8 cellular contexts compared by ENCODE assay signal in genomic region chr1:11157867-11158266, GRCh38. TPM values are rescaled to one million over a fixed set of nuclear protein-coding genes. Genes with fewer than 3 reads are reported as not detected.
DNase-seq lines count a peak whose midpoint lies in the region; ATAC-seq lines count a peak whose summit lies in the region.

No MANE protein-coding gene starts in this region.

- peaks cover 14 to 34% of the 10 kb centered on the region in 2 experiments for H3K36me3 ChIP-seq in mesenchymal stem cell (ENCODE audit: control insufficient read depth in 1 of 2, insufficient read depth in 2 of 2, low read depth in 1 of 2, low read length in 2 of 2)
- H3K36me3 ChIP-seq in neuronal stem cell (replicated peaks in 1 of 2; ENCODE audit: control insufficient read depth in 2 of 2, insufficient read depth in 2 of 2, low read length in 2 of 2): peaks cover 16 to 58% of the 10 kb centered on the region in 2 donors

- H3K9ac ChIP-seq in mesenchymal stem cell (ENCODE audit: low read length) (peak overlapping the region; percentile 86), neuronal stem cell (ENCODE audit: low read depth, low read length, poor library complexity) (no peak overlapping the region)

- no peaks in the 10 kb centered on the region for H3K9me3 ChIP-seq in mesenchymal stem cell (ENCODE audit: control insufficient read depth, low read length)
- no peaks in the 10 kb centered on the region for H3K9me3 ChIP-seq in neuronal stem cell (replicated peaks in 1 of 2; ENCODE audit: control insufficient read depth in 2 of 2, insufficient read depth in 1 of 2, low read depth in 1 of 2, low read length in 2 of 2)

- H3K4me2 ChIP-seq in mesenchymal stem cell (ENCODE audit: low read length, poor library complexity, severe bottlenecking) (no peak overlapping the region), neuronal stem cell (ENCODE audit: insufficient read depth, low read length, poor library complexity, severe bottlenecking) (no peak overlapping the region)

- H2AK5ac ChIP-seq in mesenchymal stem cell (ENCODE audit: low read length, severe bottlenecking): no peak overlapping the region
- no peak overlapping the region for H2AK5ac ChIP-seq in neuronal stem cell (ENCODE audit: low read depth, low read length)

- H3K14ac ChIP-seq in mesenchymal stem cell (ENCODE audit: low read length in 2 of 2) (no peak overlapping the region), neuronal stem cell (ENCODE audit: low read length) (no peak overlapping the region)

- H2AFZ ChIP-seq in mesenchymal stem cell (ENCODE audit: low read depth, low read length) (no peak overlapping the region), neuronal stem cell (ENCODE audit: low read length) (no peak overlapping the region)

- H2BK12ac ChIP-seq in mesenchymal stem cell (ENCODE audit: low read length in 2 of 2): no peak overlapping the region
- H2BK12ac ChIP-seq in neuronal stem cell (ENCODE audit: low read length): no peak overlapping the region

- DNase-seq in Ammon's horn (ENCODE audit: low spot score): peak; percentile 48
- DNase-seq in NCI-H2171 (lab: John Stamatoyannopoulos, UW): peak; percentile 80
- DNase-seq in caudate nucleus (lab: John Stamatoyannopoulos, UW): peak in 1 of 61 donors; percentile 68
- DNase-seq in mesenchymal stem cell: no peak
- DNase-seq in neuronal stem cell (ENCODE audit: low spot score): no peak
- no peak for DNase-seq in stimulated activated CD4-positive, alpha-beta T cell treated with anti-CD3 and anti-CD28 coated beads, Interleukin-1b, Interleukin-23, amount 100 ng/mL, for 48 hours

- ATAC-seq in GM21528 (IDR thresholded peaks at IDR 0.05; ENCODE audit: low FRiP score, unreplicated experiment) (no peak), GM19463 (IDR thresholded peaks at IDR 0.05; ENCODE audit: unreplicated experiment) (no peak)

- H4K8ac ChIP-seq in mesenchymal stem cell (ENCODE audit: low read length) (peak overlapping the region; percentile 33), neuronal stem cell (ENCODE audit: low read depth, low read length) (no peak overlapping the region)

- H3K23ac ChIP-seq in mesenchymal stem cell (ENCODE audit: low read length in 2 of 2) (no peak overlapping the region), neuronal stem cell (ENCODE audit: low read depth, low read length, poor library complexity) (no peak overlapping the region)

- H2BK15ac ChIP-seq in mesenchymal stem cell (ENCODE audit: low read depth, poor library complexity, severe bottlenecking): no peak overlapping the region
- no peak overlapping the region for H2BK15ac ChIP-seq in neuronal stem cell (ENCODE audit: low read length)

- 83% methylated on average over 1 of the region's 2 CpGs for WGBS in mesenchymal stem cell
- WGBS in neuronal stem cell (ENCODE audit: extremely low coverage in 2 of 2, insufficient read length in 2 of 2, insufficient replicate concordance in 1 of 2), 2 donors: no CpG with 5 or more reads among the region's 2 CpGs

- H3K4me3 ChIP-seq in mesenchymal stem cell (ENCODE audit: insufficient read depth in 1 of 2, low read depth in 1 of 2, low read length in 2 of 2) (peak overlapping the region in 1 of 2 experiments; percentile 45), neuronal stem cell (ENCODE audit: low read length in 2 of 2) (no peak overlapping the region)

- H4K91ac ChIP-seq in mesenchymal stem cell (ENCODE audit: low read length): no peak overlapping the region
- H4K91ac ChIP-seq in neuronal stem cell (ENCODE audit: low read depth, low read length, poor library complexity): no peak overlapping the region

- no peak overlapping the region for H2BK5ac ChIP-seq in mesenchymal stem cell (ENCODE audit: low read depth, low read length, poor library complexity, severe bottlenecking)
- H2BK5ac ChIP-seq in neuronal stem cell (ENCODE audit: low read length): no peak overlapping the region

- H3K27me3 ChIP-seq in mesenchymal stem cell (ENCODE audit: control insufficient read depth in 1 of 2, insufficient read depth in 1 of 2, low read length in 2 of 2): no peaks in the 10 kb centered on the region
- no peaks in the 10 kb centered on the region for H3K27me3 ChIP-seq in neuronal stem cell (ENCODE audit: control insufficient read depth in 3 of 3, insufficient read depth in 3 of 3, low read depth in 1 of 3, low read length in 3 of 3)

- H2BK120ac ChIP-seq in mesenchymal stem cell (ENCODE audit: low read depth, low read length): no peak overlapping the region
- no peak overlapping the region for H2BK120ac ChIP-seq in neuronal stem cell (ENCODE audit: low read depth, low read length)

- H3K79me1 ChIP-seq in mesenchymal stem cell (replicated peaks; ENCODE audit: low read length, poor library complexity, severe bottlenecking) (peaks cover 11% of the 10 kb centered on the region), neuronal stem cell (ENCODE audit: low read depth, low read length) (no peaks in the 10 kb centered on the region)

- H3K18ac ChIP-seq in mesenchymal stem cell (ENCODE audit: low read depth in 1 of 2, low read length in 2 of 2) (no peak overlapping the region), neuronal stem cell (ENCODE audit: low read length) (no peak overlapping the region)

- peak overlapping the region; percentile 88 for H3K27ac ChIP-seq in caudate nucleus (ENCODE audit: low read depth, low read length)
- no peak overlapping the region for H3K27ac ChIP-seq in mesenchymal stem cell (ENCODE audit: low read length, poor library complexity, severe bottlenecking)
- H3K27ac ChIP-seq in neuronal stem cell (replicated peaks; ENCODE audit: low read length): no peak overlapping the region

- no peak overlapping the region for H3K4ac ChIP-seq in mesenchymal stem cell (ENCODE audit: low read depth in 1 of 2, low read length in 2 of 2)
- H3K4ac ChIP-seq in neuronal stem cell (ENCODE audit: low read length): no peak overlapping the region

- H3K4me1 ChIP-seq in mesenchymal stem cell (ENCODE audit: control insufficient read depth, insufficient read depth, low read depth, low read length) (peaks cover 5% of the 10 kb centered on the region), neuronal stem cell (ENCODE audit: control insufficient read depth in 2 of 2, insufficient read depth in 1 of 2, low read depth in 1 of 2, low read length in 2 of 2) (no peaks in the 10 kb centered on the region)

RNA-seq across cellular contexts. Expression of gene ANGPTL7, which starts 31.3 kb away (rescaled TPM):
- polyA plus RNA-seq in mesenchymal stem cell (2013, experiment 1 of 2): not detected
- not detected for polyA plus RNA-seq in mesenchymal stem cell (2013, experiment 2 of 2)
- 0.24 TPM for polyA plus RNA-seq in neuronal stem cell (2013, experiment 1 of 2)
- polyA plus RNA-seq in neuronal stem cell (2013, experiment 2 of 2): 0.11 TPM

RNA-seq across cellular contexts. Expression of gene EXOSC10, which starts 58.2 kb away (rescaled TPM):
- 46.0 TPM for polyA plus RNA-seq in mesenchymal stem cell (2013, experiment 1 of 2)
- polyA plus RNA-seq in mesenchymal stem cell (2013, experiment 2 of 2): 42.0 TPM
- 55.5 TPM for polyA plus RNA-seq in neuronal stem cell (2013, experiment 1 of 2)
- polyA plus RNA-seq in neuronal stem cell (2013, experiment 2 of 2): 55.9 TPM

Comparison
In these comparisons a context has a peak if more than half of its experiments do, and no peak if none do; other contexts are left out.
1. DNase-seq: peak in Ammon's horn (single experiment) and NCI-H2171 (single experiment); none in mesenchymal stem cell (single experiment), neuronal stem cell (single experiment) and stimulated activated CD4-positive, alpha-beta T cell treated with anti-CD3 and anti-CD28 coated beads, Interleukin-1b, Interleukin-23, amount 100 ng/mL, for 48 hours (single experiment).